ENCODE assay signal across 8 cellular contexts in genomic region chr7:33129806-33130153, GRCh38. TPM values are rescaled to one million over a fixed set of nuclear protein-coding genes. Genes with fewer than 3 reads are reported as not detected.
DNase-seq lines count a peak whose midpoint lies in the region; ATAC-seq and TF ChIP-seq lines count a peak whose summit lies in the region.

No MANE protein-coding gene starts in this region.

- TF ChIP-seq CTCF in fibroblast of villous mesenchyme (IDR thresholded peaks at IDR 0.05; ENCODE audit: insufficient read depth, low read depth, low read length), result no peak

- peak overlapping the region; percentile 88 for H3K4me2 ChIP-seq in trophoblast cell (ENCODE audit: low read length)

- H2AK5ac ChIP-seq in trophoblast cell (ENCODE audit: low read length), result no peak overlapping the region

- no peak overlapping the region for H2BK5ac ChIP-seq in trophoblast cell (ENCODE audit: low read depth, low read length, poor library complexity)

- no peak overlapping the region for H3K14ac ChIP-seq in trophoblast cell (ENCODE audit: low read length)

- peaks cover 3% of the 10 kb centered on the region for H3K36me3 Mint-ChIP-seq in T-cell

- H2BK120ac ChIP-seq in trophoblast cell (ENCODE audit: insufficient read depth, low read length, poor library complexity), result no peak overlapping the region

- ATAC-seq in T-cell (replicated peaks in 1 of 4) (peak; percentile 1 to 8 (median 3)), GM21423 (IDR thresholded peaks at IDR 0.05; ENCODE audit: unreplicated experiment) (no peak), GM19467 (IDR thresholded peaks at IDR 0.05; ENCODE audit: unreplicated experiment) (no peak), GM21515 (IDR thresholded peaks at IDR 0.05; ENCODE audit: unreplicated experiment) (no peak)

- H3K23ac ChIP-seq in trophoblast cell (ENCODE audit: low read length), result no peak overlapping the region

- no peak overlapping the region for H3K18ac ChIP-seq in trophoblast cell (ENCODE audit: low read length)

- H3K4me3 Mint-ChIP-seq in T-cell, result peak overlapping the region; percentile 95 to 97 (median 96)

- no peak overlapping the region for H3K4ac ChIP-seq in trophoblast cell (ENCODE audit: low read depth, low read length)

- CTCF ChIA-PET in T-cell (lab: Charles Lee), result interaction anchor here (0.5 to 2.2 kb wide), 4 partner anchors 20 to 62 kb away, joined by 3 to 9 read pairs (median 6); partner anchors contain the start of gene RP9 (in 2 of the 2)

- H4K8ac ChIP-seq in trophoblast cell (ENCODE audit: low read depth, low read length), result peak overlapping the region; percentile 58

- peak overlapping the region; percentile 65 for H3K9ac ChIP-seq in trophoblast cell (ENCODE audit: low read length)

- H3K27ac Mint-ChIP-seq in T-cell, result peak overlapping the region; percentile 89 to 91

- no peaks in the 10 kb centered on the region for H3K27me3 Mint-ChIP-seq in T-cell

- H3K27ac ChIP-seq in trophoblast cell (ENCODE audit: low read depth, low read length), result no peak overlapping the region

- H2AFZ ChIP-seq in trophoblast cell (ENCODE audit: insufficient read depth, low read length, poor library complexity), result peak overlapping the region; percentile 27

- no CpG with 5 or more reads among the region's 11 CpGs for WGBS in trophoblast cell (ENCODE audit: extremely low coverage, insufficient coverage, insufficient read length)

- H3K79me1 ChIP-seq in trophoblast cell (ENCODE audit: low read length), result peaks cover 3% of the 10 kb centered on the region

- H3K27me3 ChIP-seq in trophoblast cell (ENCODE audit: insufficient read depth, low read length), result no peaks in the 10 kb centered on the region

- no peaks in the 10 kb centered on the region for H3K9me3 ChIP-seq in trophoblast cell (ENCODE audit: insufficient read depth, low read depth, low read length)

- no peaks in the 10 kb centered on the region for H3K9me3 Mint-ChIP-seq in T-cell

- H3K4me1 Mint-ChIP-seq in T-cell, result peaks cover 28 to 34% (median 29%) of the 10 kb centered on the region in 3 donors

- no peak overlapping the region for H4K12ac ChIP-seq in trophoblast cell (ENCODE audit: low read depth, low read length)

- no peak overlapping the region for H2BK12ac ChIP-seq in trophoblast cell (ENCODE audit: low read length)

- H3K79me2 ChIP-seq in trophoblast cell (ENCODE audit: control insufficient read depth, insufficient read depth, low read length, poor library complexity), result no peaks in the 10 kb centered on the region

- H3K4me3 ChIP-seq in fibroblast of villous mesenchyme (ENCODE audit: low read depth, low read length), result peak overlapping the region; percentile 92
- peak overlapping the region; percentile 85 for H3K4me3 ChIP-seq in trophoblast cell (ENCODE audit: low read depth, low read length)

- H3K36me3 ChIP-seq in trophoblast cell (ENCODE audit: control insufficient read depth in 1 of 2, insufficient read depth in 2 of 2, low read length in 2 of 2), result no peaks in the 10 kb centered on the region

- POLR2A ChIA-PET in T-cell (lab: Charles Lee), result interaction anchor here in 1 of 2 donors (0.7 kb wide), 1 partner anchor 68 kb away, joined by 3 read pairs; no protein-coding TSS in a partner anchor

- peaks cover 0 to 5% of the 10 kb centered on the region in 2 experiments for H3K4me1 ChIP-seq in trophoblast cell (ENCODE audit: control insufficient read depth in 1 of 2, insufficient read depth in 2 of 2, low read length in 2 of 2)

- peak; percentile 45 for DNase-seq in NCI-H82 (lab: John Stamatoyannopoulos, UW)
- DNase-seq in NCI-H82 treated with DMSO at 0.1 percent for 48 hours (lab: John Stamatoyannopoulos, UW; ENCODE audit: unreplicated experiment), result no peak
- peak in 2 of 34 experiments; percentile 4 to 15 for DNase-seq in T-cell
- no peak for DNase-seq in fibroblast of villous mesenchyme (ENCODE audit: low read depth)
- peak in 1 of 2 donors; percentile 2 for DNase-seq in trophoblast cell

- H4K91ac ChIP-seq in trophoblast cell (ENCODE audit: low read depth, low read length), result no peak overlapping the region

RNA-seq across cellular contexts. Expression of gene BBS9, which starts 0.4 kb away (rescaled TPM):
- total RNA-seq in T-cell (10 to 100 TPM; 18.5 to 28.8 (median 20.9) TPM), fibroblast of villous mesenchyme (20.7 and 22.9 TPM in 2 replicates)
- 10.7 and 11.8 TPM in 2 replicates for polyA plus RNA-seq in trophoblast cell (2013)

RNA-seq across cellular contexts. Expression of gene RP9, which starts 20.6 kb away (rescaled TPM):
- total RNA-seq in T-cell (10 to 100 TPM; 14.7 to 18.3 (median 17.0) TPM), fibroblast of villous mesenchyme (8.2 and 10.3 TPM in 2 replicates)
- polyA plus RNA-seq in trophoblast cell (2013), result 17.7 and 18.0 TPM in 2 replicates

Comparison
In these comparisons a context has a peak if more than half of its experiments do, and no peak if none do; other contexts are left out.
1. ATAC-seq: peak in T-cell (4 of 4); none in GM21423 (single experiment), GM19467 (single experiment) and GM21515 (single experiment).